8 cellular contexts compared by ENCODE assay signal in the genomic region with DNA sequence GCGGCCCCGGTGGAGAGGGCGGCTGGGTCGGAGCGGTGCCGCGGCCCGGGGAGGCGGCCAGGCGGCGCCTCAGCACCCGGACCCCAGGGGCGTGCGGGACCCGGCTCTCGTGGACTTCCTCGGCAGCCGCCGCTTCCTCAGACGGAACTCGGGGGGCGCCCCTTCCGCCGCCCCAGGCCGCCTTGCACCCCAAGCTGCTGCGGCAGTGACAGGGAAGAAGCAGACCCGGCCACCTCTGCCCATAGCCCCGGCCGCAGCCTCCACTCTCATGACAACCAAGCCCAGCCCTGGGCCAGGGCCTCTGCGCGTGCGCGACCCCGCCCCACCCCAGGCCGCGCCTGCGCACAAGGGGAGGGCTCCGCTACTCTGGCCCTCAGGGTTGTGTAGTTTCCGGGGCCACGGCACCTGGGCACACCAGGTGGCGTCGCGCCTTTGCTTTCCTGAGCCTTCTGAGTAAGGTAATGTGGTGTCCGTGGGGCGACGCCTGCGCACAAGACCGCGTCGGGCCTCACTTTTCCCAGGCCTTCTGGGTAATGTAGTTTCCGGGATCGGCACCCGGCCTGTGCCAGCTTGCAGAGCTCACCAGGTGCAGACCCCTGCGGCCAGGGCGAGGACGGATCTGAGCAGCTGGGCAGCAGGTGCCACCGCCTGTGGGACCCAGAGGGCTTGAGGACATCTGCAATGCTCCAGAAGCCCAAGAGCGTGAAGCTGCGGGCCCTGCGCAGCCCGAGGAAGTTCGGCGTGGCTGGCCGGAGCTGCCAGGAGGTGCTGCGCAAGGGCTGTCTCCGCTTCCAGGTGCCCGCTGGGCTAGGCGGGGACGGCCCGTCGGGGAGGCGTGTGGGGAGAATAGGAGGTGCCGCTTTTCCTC. TPM values are rescaled to one million over a fixed set of nuclear protein-coding genes. Genes with fewer than 3 reads are reported as not detected.
DNase-seq lines count a peak whose midpoint lies in the region; ATAC-seq lines count a peak whose summit lies in the region.

A gene (minus strand): TSS at position 289 of the 868 bp plus-strand sequence. CDS start 4,804 bp downstream, outside the sequence.
A gene with protein sequence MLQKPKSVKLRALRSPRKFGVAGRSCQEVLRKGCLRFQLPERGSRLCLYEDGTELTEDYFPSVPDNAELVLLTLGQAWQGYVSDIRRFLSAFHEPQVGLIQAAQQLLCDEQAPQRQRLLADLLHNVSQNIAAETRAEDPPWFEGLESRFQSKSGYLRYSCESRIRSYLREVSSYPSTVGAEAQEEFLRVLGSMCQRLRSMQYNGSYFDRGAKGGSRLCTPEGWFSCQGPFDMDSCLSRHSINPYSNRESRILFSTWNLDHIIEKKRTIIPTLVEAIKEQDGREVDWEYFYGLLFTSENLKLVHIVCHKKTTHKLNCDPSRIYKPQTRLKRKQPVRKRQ (plus strand): TSS at position 554 of the 868 bp plus-strand sequence. CDS start 128 bp downstream, at position 682.

- H3K4me2 ChIP-seq in mesendoderm (ENCODE audit: low read length): peak within 1 kb of the TSS; percentile 84

- no peaks in the 10 kb centered on the region for H3K27me3 ChIP-seq in endocrine pancreas (ENCODE audit: control insufficient read depth, insufficient read depth, low read length)
- H3K27me3 ChIP-seq in mesendoderm (ENCODE audit: insufficient read depth, low read length, poor library complexity): no peaks in the 10 kb centered on the region

- H3K4me1 ChIP-seq in endocrine pancreas (ENCODE audit: control insufficient read depth, insufficient read depth, low read length): no peaks in the 10 kb centered on the region
- H3K4me1 ChIP-seq in mesendoderm (ENCODE audit: control insufficient read depth, low read depth, low read length): no peaks in the 10 kb centered on the region

- ATAC-seq in GM19467 (IDR thresholded peaks at IDR 0.05; ENCODE audit: unreplicated experiment): peak; percentile 96

- no peak within 1 kb of the TSS for H3K4ac ChIP-seq in mesendoderm (ENCODE audit: low read depth, low read length)

- DNase-seq in COLO668 (lab: John Stamatoyannopoulos, UW; ENCODE audit: unreplicated experiment) (peak; percentile 100), HS-27A (ENCODE audit: low read depth) (peak; percentile 81), NOMO-1 treated with DMSO at 0.1 percent for 48 hours (lab: John Stamatoyannopoulos, UW; ENCODE audit: unreplicated experiment) (peak; percentile 80), mesendoderm (peak; percentile 99)
- DNase-seq in activated CD8-positive, alpha-beta memory T cell treated with anti-CD3 and anti-CD28 coated beads for 48 hours (ENCODE audit: low read depth in 2 of 3, low spot score in 2 of 3): peak; percentile 86 to 96 (median 90)
- peak; percentile 88 for DNase-seq in stimulated activated CD8-positive, alpha-beta memory T cell treated with anti-CD3 and anti-CD28 coated beads, Interleukin-15, amount 100 ng/mL, for 1 hour (ENCODE audit: low read depth)

- H3K18ac ChIP-seq in mesendoderm (ENCODE audit: low read length): peak within 1 kb of the TSS; percentile 24

- H2AK5ac ChIP-seq in mesendoderm (ENCODE audit: low read length): no peak within 1 kb of the TSS

- H3K9me3 ChIP-seq in endocrine pancreas (ENCODE audit: control insufficient read depth, low read length): no peaks in the 10 kb centered on the region

- peak within 1 kb of the TSS; percentile 76 for H3K9ac ChIP-seq in endocrine pancreas (ENCODE audit: control insufficient read depth, insufficient read depth, low read length)
- peak within 1 kb of the TSS; percentile 79 for H3K9ac ChIP-seq in mesendoderm (ENCODE audit: low read length)

- WGBS in mesendoderm (ENCODE audit: extremely low coverage, insufficient coverage, low lambda C conversion rate): no CpG with 5 or more reads among the region's 73 CpGs

- peak within 1 kb of the TSS; percentile 87 for H3K56ac ChIP-seq in mesendoderm (ENCODE audit: low read length)

- H2BK120ac ChIP-seq in mesendoderm (ENCODE audit: low read depth, low read length): no peak within 1 kb of the TSS

- H2BK5ac ChIP-seq in mesendoderm (ENCODE audit: low read length): no peak within 1 kb of the TSS

- peak within 1 kb of the TSS; percentile 56 for H3K23ac ChIP-seq in mesendoderm (ENCODE audit: low read length)

- H4K5ac ChIP-seq in mesendoderm (ENCODE audit: low read length): no peak within 1 kb of the TSS

- H3K36me3 ChIP-seq in endocrine pancreas (ENCODE audit: control insufficient read depth, insufficient read depth, low read length) (no peaks in the 10 kb centered on the region), mesendoderm (ENCODE audit: control insufficient read depth, insufficient read depth, low read length) (no peaks in the 10 kb centered on the region)

- H3K79me2 ChIP-seq in mesendoderm (ENCODE audit: control insufficient read depth, insufficient read depth, low read length): no peaks in the 10 kb centered on the region

- H3K27ac ChIP-seq in mesendoderm (ENCODE audit: low read depth, low read length): no peak within 1 kb of the TSS

- H4K8ac ChIP-seq in mesendoderm (ENCODE audit: low read depth, low read length): no peak within 1 kb of the TSS

- H2BK15ac ChIP-seq in mesendoderm (replicated peaks; ENCODE audit: low read depth): no peak within 1 kb of the TSS

- peaks cover 4% of the 10 kb centered on the region for H3K79me1 ChIP-seq in mesendoderm (ENCODE audit: low read length)

- peak within 1 kb of the TSS; percentile 64 for H3K4me3 ChIP-seq in endocrine pancreas (ENCODE audit: control insufficient read depth, insufficient read depth, low read length)
- peak within 1 kb of the TSS; percentile 78 for H3K4me3 ChIP-seq in mesendoderm (ENCODE audit: low read length)

RNA-seq across cellular contexts. Expression of the first gene that starts in this region (rescaled TPM):
- 15.6 TPM for polyA plus RNA-seq in mesendoderm (2013, experiment 1 of 2)
- 14.2 TPM for polyA plus RNA-seq in mesendoderm (2013, experiment 2 of 2)

RNA-seq across cellular contexts. Expression of the second gene that starts in this region (rescaled TPM):
- polyA plus RNA-seq in mesendoderm (2013, experiment 1 of 2): 5.4 TPM
- 5.9 TPM for polyA plus RNA-seq in mesendoderm (2013, experiment 2 of 2)
